12 cellular contexts compared by ENCODE assay signal in the genomic region with DNA sequence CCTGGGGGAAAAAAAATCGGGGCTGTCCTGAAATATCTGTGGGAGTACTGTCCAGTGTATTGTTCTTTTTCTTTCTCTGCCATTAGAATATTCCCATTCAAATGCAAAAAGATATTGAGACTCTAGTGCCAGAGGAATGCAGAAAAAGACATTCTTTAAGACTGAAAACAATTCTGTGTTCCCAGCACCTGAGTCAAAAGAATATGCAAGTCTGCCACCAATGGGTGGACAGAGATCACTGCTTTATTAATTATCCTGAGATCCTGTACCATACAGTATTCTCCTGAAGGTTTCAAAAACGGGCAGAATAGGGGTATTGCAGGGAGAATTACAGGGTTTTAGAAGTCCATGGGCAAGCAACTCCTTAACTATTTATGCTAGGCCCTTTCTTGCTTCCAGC.
A peak's percentile ranks its signal among the peaks of the same experiment; 100 is the strongest.
DNase-seq lines count a peak whose midpoint lies in the region; ATAC-seq and TF ChIP-seq lines count a peak whose summit lies in the region.
"Had no signal": no experiment of that assay in that cellular context is flagged by ENCODE, and none has a peak within 500 bp of the region (broad histone marks: within the 10 kb centered on the region; RNA-seq: fewer than 3 reads in every experiment).

No MANE protein-coding gene starts in this region.

- peak; percentile 68 for TF ChIP-seq CTCF in 22Rv1 (IDR thresholded peaks at IDR 0.05)
- peak in 1 of 2 experiments; percentile 41; a peak in 2 of 4 replicates for TF ChIP-seq CTCF in GM23338 (conservative IDR thresholded peaks at IDR 0.05; ENCODE audit: low read depth in 2 of 2)
- TF ChIP-seq CTCF in neural progenitor cell (IDR thresholded peaks at IDR 0.05), result no peak

- H3K27ac Mint-ChIP-seq in GM23338, result no peak overlapping the region
- H3K27ac Mint-ChIP-seq in neural progenitor cell, result no peak overlapping the region
- H3K27ac Mint-ChIP-seq: activated T-cell treated with anti-CD3 and anti-CD28 coated beads, Interleukin-2, amount 50 U/mL, for 24 hours; CD8-positive, alpha-beta memory T cell had no signal

- ATAC-seq in GM23338 (no peak), GM21576 (IDR thresholded peaks at IDR 0.05; ENCODE audit: unreplicated experiment) (no peak)

- H3K4me2 ChIP-seq in GM23338, result no peak overlapping the region
- H3K4me2 ChIP-seq in neural progenitor cell, result no peak overlapping the region

- no peaks in the 10 kb centered on the region for H3K9me3 ChIP-seq in neural progenitor cell (ENCODE audit: low read depth)
- H3K9me3 ChIP-seq: neutrophil, SJCRH30 had no signal

- H3K4me3 Mint-ChIP-seq in GM23338 (no peak overlapping the region), neural progenitor cell (no peak overlapping the region)
- H3K4me3 Mint-ChIP-seq: activated T-cell treated with anti-CD3 and anti-CD28 coated beads, Interleukin-2, amount 50 U/mL, for 24 hours; CD8-positive, alpha-beta memory T cell had no signal

- no peak overlapping the region for H3K9ac ChIP-seq in neural progenitor cell

- H3K4me3 ChIP-seq in GM23338 (no peak overlapping the region), neural progenitor cell (no peak overlapping the region)
- H3K4me3 ChIP-seq: SJCRH30 had no signal

- no peak overlapping the region for H3K27ac ChIP-seq in 22Rv1
- no peak overlapping the region for H3K27ac ChIP-seq in GM23338 (ENCODE audit: low read depth)
- no peak overlapping the region for H3K27ac ChIP-seq in neural progenitor cell
- H3K27ac ChIP-seq: neutrophil, SJCRH30 had no signal

- H3K27me3 Mint-ChIP-seq in GM23338 (ENCODE audit: insufficient read depth, low read depth, poor library complexity) (peaks cover 2% of the 10 kb centered on the region), neural progenitor cell (ENCODE audit: insufficient read depth, low read depth) (peaks cover 2% of the 10 kb centered on the region)
- H3K27me3 Mint-ChIP-seq: activated T-cell treated with anti-CD3 and anti-CD28 coated beads, Interleukin-2, amount 50 U/mL, for 24 hours; CD8-positive, alpha-beta memory T cell had no signal

- H3K27me3 ChIP-seq in GM23338 (ENCODE audit: insufficient read depth) (no peaks in the 10 kb centered on the region), neural progenitor cell (no peaks in the 10 kb centered on the region)
- H3K27me3 ChIP-seq: neutrophil, SJCRH30 had no signal

- H3K9me3 Mint-ChIP-seq in GM23338 (peaks cover 1% of the 10 kb centered on the region; the same call in 1 of the 3 replicates), neural progenitor cell (no peaks in the 10 kb centered on the region)
- H3K9me3 Mint-ChIP-seq: activated T-cell treated with anti-CD3 and anti-CD28 coated beads, Interleukin-2, amount 50 U/mL, for 24 hours had no signal

- H3K36me3 Mint-ChIP-seq in GM23338 (ENCODE audit: low read depth) (no peaks in the 10 kb centered on the region; the same call in 2 of the 3 replicates), neural progenitor cell (no peaks in the 10 kb centered on the region)
- H3K36me3 Mint-ChIP-seq: CD8-positive, alpha-beta memory T cell had no signal

- H3F3A ChIP-seq in GM23338 (replicated peaks; ENCODE audit: low read depth) (no peaks in the 10 kb centered on the region), neural progenitor cell (ENCODE audit: low read depth) (no peaks in the 10 kb centered on the region)

- H2AFZ ChIP-seq in GM23338 (no peak overlapping the region), neural progenitor cell (replicated peaks) (no peak overlapping the region)

- H3K9me2 ChIP-seq in GM23338 (ENCODE audit: insufficient read depth), result no peaks in the 10 kb centered on the region; the same call in 1 of the 2 replicates

- DNase-seq in GM23338 (ENCODE audit: low spot score) (peak; percentile 6), SK-N-DZ (ENCODE audit: low spot score) (peak; percentile 4), glomerular endothelial cell (ENCODE audit: extremely low read depth, low read depth, low spot score) (peak; percentile 5), putamen (ENCODE audit: low spot score) (no peak), AG08395 (ENCODE audit: low spot score) (no peak), neural progenitor cell (ENCODE audit: low spot score) (no peak)
- DNase-seq: activated T-cell treated with anti-CD3 and anti-CD28 coated beads, Interleukin-2, amount 50 U/mL, for 24 hours; CD8-positive, alpha-beta memory T cell had no signal

- no peaks in the 10 kb centered on the region for H3K36me3 ChIP-seq in GM23338 (ENCODE audit: insufficient read depth)
- H3K36me3 ChIP-seq in neural progenitor cell, result no peaks in the 10 kb centered on the region
- H3K36me3 ChIP-seq: neutrophil, SJCRH30 had no signal

- no peaks in the 10 kb centered on the region for H4K20me1 ChIP-seq in GM23338 (replicated peaks; ENCODE audit: insufficient read depth)
- H4K20me1 ChIP-seq in neural progenitor cell (ENCODE audit: low read depth), result no peaks in the 10 kb centered on the region

- H3K4me1 Mint-ChIP-seq in GM23338, result no peaks in the 10 kb centered on the region
- peaks cover 3% of the 10 kb centered on the region for H3K4me1 Mint-ChIP-seq in neural progenitor cell

- H3K79me2 ChIP-seq in GM23338 (replicated peaks; ENCODE audit: insufficient read depth) (no peaks in the 10 kb centered on the region), neural progenitor cell (ENCODE audit: low read depth) (no peaks in the 10 kb centered on the region)

- H3K4me1 ChIP-seq in GM23338 (ENCODE audit: insufficient read depth) (no peaks in the 10 kb centered on the region), neural progenitor cell (no peaks in the 10 kb centered on the region)
- H3K4me1 ChIP-seq: SJCRH30 had no signal

TF ChIP-seq in GM23338, 12 proteins besides CTCF, POLR2A, EP300 and RAD21 (continues in another document):
- TF ChIP-seq EZH2 (IDR thresholded peaks at IDR 0.05; ENCODE audit: low read depth, unreplicated experiment), result no peak
- TF ChIP-seq ZNF462 (CRISPR knock-in tag; IDR thresholded peaks at IDR 0.05), result no peak
- TF ChIP-seq CREB1 (CRISPR knock-in tag; IDR thresholded peaks at IDR 0.05; ENCODE audit: low read depth), result no peak
- TF ChIP-seq POLR2AphosphoS5 (IDR thresholded peaks at IDR 0.05; ENCODE audit: low read depth), result no peak

Comparison
In these comparisons a context has a peak if more than half of its experiments do, and no peak if none do; other contexts are left out.
1. DNase-seq: peak in GM23338 (single experiment), SK-N-DZ (single experiment) and glomerular endothelial cell (single experiment); none in putamen (single experiment), AG08395 (single experiment) and neural progenitor cell (single experiment).